16 cellular contexts compared by ENCODE assay signal in genomic region chr2:50782543-50782942, GRCh38.
"Had no signal": no experiment of that assay in that cellular context is flagged by ENCODE, and none has a peak within 500 bp of the region (broad histone marks: within the 10 kb centered on the region; RNA-seq: fewer than 3 reads in every experiment).

No MANE protein-coding gene starts in this region.

- ATAC-seq: heart left ventricle, left colon had no signal

- DNase-seq: activated CD4-positive, alpha-beta memory T cell treated with anti-CD3 and anti-CD28 coated beads, Interleukin-2, amount 10 ng/mL, durations not matched to agents 7 days and 5 days; activated CD4-positive, alpha-beta T cell treated with anti-CD3 and anti-CD28 coated beads for 48 hours; activated gamma-delta T cell; activated naive CD4-positive, alpha-beta T cell treated with anti-CD3 and anti-CD28 coated beads, Interleukin-2, amount 50 U/mL, for 16 hours; aorta; cortex of kidney; endodermal cell; heart left ventricle; left colon; occipital lobe; sigmoid colon; spleen; stimulated activated CD4-positive, alpha-beta T cell treated with anti-CD3 and anti-CD28 coated beads, Interleukin-4, amount 100 ng/mL, for 1 hour; stimulated activated naive CD4-positive, alpha-beta T cell had no signal

- H3K4me3 ChIP-seq: heart left ventricle, sigmoid colon, spleen, thoracic aorta had no signal

- FAIRE-seq: keratinocyte had no signal
